ENCODE assay signal across 16 cellular contexts in the genomic region with DNA sequence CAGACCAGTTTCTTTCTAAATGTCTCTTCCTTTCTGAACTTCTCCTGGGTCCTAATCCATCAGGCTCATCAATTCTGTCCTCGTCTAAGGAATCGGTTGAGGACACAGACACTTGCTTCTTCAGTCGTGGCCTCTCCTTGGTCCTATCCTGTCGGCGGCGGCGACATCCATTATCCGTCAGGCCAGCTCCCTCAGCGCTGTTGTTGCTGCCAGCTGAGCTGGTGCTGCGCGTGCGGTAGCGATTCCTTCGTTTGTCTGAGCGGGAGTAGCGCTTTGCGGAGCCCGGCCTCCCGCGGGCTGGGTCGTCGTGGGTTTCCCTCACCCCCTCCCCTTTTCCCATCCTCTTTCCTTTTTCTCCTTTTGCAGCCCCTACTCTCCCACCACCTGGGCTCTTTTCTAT. TPM values are rescaled to one million over a fixed set of nuclear protein-coding genes. Genes with fewer than 3 reads are reported as not detected.
DNase-seq lines count a peak whose midpoint lies in the region; ATAC-seq, FAIRE-seq and TF ChIP-seq lines count a peak whose summit lies in the region.
"Had no signal": no experiment of that assay in that cellular context is flagged by ENCODE, and none has a peak within 500 bp of the region (broad histone marks: within the 10 kb centered on the region; RNA-seq: fewer than 3 reads in every experiment).

No MANE protein-coding gene starts in this region.

- POLR2A ChIA-PET in GM12878 (lab: Charles Lee) (no interaction called here), PC-9 (lab: Charles Lee; ENCODE audit: unreplicated experiment) (no interaction called here)

- TF ChIP-seq CTCF in GM12878 (IDR thresholded peaks at IDR 0.05 in 2 of 3, conservative IDR thresholded peaks at IDR 0.05 in 1 of 3; ENCODE audit: control insufficient read depth in 2 of 3, extremely low read depth in 1 of 3, insufficient read depth in 1 of 3, low read depth in 3 of 3, low read length in 3 of 3) (no peak), neural crest cell (conservative IDR thresholded peaks at IDR 0.05) (no peak), PC-9 (conservative IDR thresholded peaks at IDR 0.05) (no peak)

- no peaks in the 10 kb centered on the region for H3K9me3 Mint-ChIP-seq in activated naive CD8-positive, alpha-beta T cell (ENCODE audit: low read depth)
- no peaks in the 10 kb centered on the region for H3K9me3 Mint-ChIP-seq in activated naive CD8-positive, alpha-beta T cell treated with anti-CD3 and anti-CD28 coated beads for 36 hours
- H3K9me3 Mint-ChIP-seq in neural crest cell, result no peaks in the 10 kb centered on the region
- H3K9me3 Mint-ChIP-seq in stimulated activated naive B cell treated with anti-CD40 and anti-IgM and Interleukin-4, amounts not matched to agents 10 μg/mL and 1 μg/mL and 100 μg/mL, for 72 hours, result no peaks in the 10 kb centered on the region
- H3K9me3 Mint-ChIP-seq: CD8-positive, alpha-beta T cell had no signal

- H3K4me2 ChIP-seq in GM12878 (ENCODE audit: control insufficient read depth, insufficient read depth), result no peak overlapping the region
- H3K4me2 ChIP-seq in PC-9, result no peak overlapping the region

- no peak overlapping the region for H3K4me3 Mint-ChIP-seq in activated naive CD8-positive, alpha-beta T cell
- no peak overlapping the region for H3K4me3 Mint-ChIP-seq in activated naive CD8-positive, alpha-beta T cell treated with anti-CD3 and anti-CD28 coated beads for 36 hours
- H3K4me3 Mint-ChIP-seq in neural crest cell, result peak overlapping the region; percentile 21
- H3K4me3 Mint-ChIP-seq in stimulated activated naive B cell treated with anti-CD40 and anti-IgM and Interleukin-4, amounts not matched to agents 10 μg/mL and 1 μg/mL and 100 μg/mL, for 72 hours, result no peak overlapping the region
- H3K4me3 Mint-ChIP-seq: B cell; CD8-positive, alpha-beta T cell had no signal

- peaks cover 40% of the 10 kb centered on the region for H3K79me2 ChIP-seq in GM12878 (ENCODE audit: control insufficient read depth, insufficient read depth, low read length)
- H3K79me2 ChIP-seq in PC-9 (ENCODE audit: low read depth), result peaks cover 57% of the 10 kb centered on the region

- peaks cover 20% of the 10 kb centered on the region for H3F3A ChIP-seq in PC-9 (ENCODE audit: insufficient read depth, low read depth)

- SMC1A ChIA-PET in GM12878 (lab: Charles Lee; ENCODE audit: uncharacterized antibody, unreplicated experiment), result no interaction called here

- ATAC-seq in GM12878, result no peak
- ATAC-seq in stimulated activated naive B cell treated with anti-CD40 and anti-IgM and Interleukin-4, amounts not matched to agents 10 μg/mL and 1 μg/mL and 100 μg/mL, for 72 hours (replicated peaks), result no peak
- ATAC-seq: CD8-positive, alpha-beta T cell had no signal

- RAD21 ChIA-PET in GM12878 (lab: Charles Lee; ENCODE audit: unreplicated experiment), result interaction anchor here (0.6 kb wide), 1 partner anchor 13 kb away, joined by 4 read pairs; no protein-coding TSS in a partner anchor

- FAIRE-seq in GM12878 (lab: Jason Lieb, UNC), result no peak
- FAIRE-seq: GM19239 had no signal

- H4K20me1 ChIP-seq in GM12878 (ENCODE audit: control insufficient read depth, insufficient read depth) (no peaks in the 10 kb centered on the region), PC-9 (ENCODE audit: insufficient read depth) (no peaks in the 10 kb centered on the region; the same call in 1 of the 2 replicates)

- intact Hi-C loops in GM12878 (cut with micrococcal nuclease; ENCODE audit: unreplicated experiment) (no loop called here), PC-9 (cut with micrococcal nuclease; ENCODE audit: unreplicated experiment) (loop anchor here (5.0 kb wide), 1 partner anchor 103 kb away; a partner anchor contains a TSS), posterior vena cava (cut with DNase I) (no loop called here)

- CTCF ChIA-PET in GM12878 (lab: Yijun Ruan, JAX) (no interaction called here), PC-9 (lab: Charles Lee) (no interaction called here)

- H3K36me3 ChIP-seq in GM12878 (ENCODE audit: control insufficient read depth in 2 of 2, insufficient read depth in 2 of 2, low read length in 1 of 2) (peaks cover 5 to 16% of the 10 kb centered on the region in 2 experiments), PC-9 (ENCODE audit: low read depth) (0 out of 2 replicates have a peak, but pooled peaks cover 19% of the 10 kb centered on the region)

- 95% methylated on average over 22 of the region's 22 CpGs for WGBS in GM12878 (ENCODE audit: insufficient coverage, insufficient replicate concordance, low lambda C conversion rate, missing lambda C conversion rate)

- peaks cover 21% of the 10 kb centered on the region for H3K36me3 Mint-ChIP-seq in activated naive CD8-positive, alpha-beta T cell
- H3K36me3 Mint-ChIP-seq in activated naive CD8-positive, alpha-beta T cell treated with anti-CD3 and anti-CD28 coated beads for 36 hours, result peaks cover 35% of the 10 kb centered on the region
- peaks cover 26% of the 10 kb centered on the region for H3K36me3 Mint-ChIP-seq in neural crest cell (ENCODE audit: low read depth)
- H3K36me3 Mint-ChIP-seq in stimulated activated naive B cell treated with anti-CD40 and anti-IgM and Interleukin-4, amounts not matched to agents 10 μg/mL and 1 μg/mL and 100 μg/mL, for 72 hours, result peaks cover 34 to 36% of the 10 kb centered on the region in 2 donors

- TF ChIP-seq RAD21 in GM12878 (IDR thresholded peaks at IDR 0.05; ENCODE audit: insufficient read depth, low read depth, low read length), result no peak

- H3K4me1 ChIP-seq in GM12878 (ENCODE audit: control insufficient read depth, insufficient read depth, low read length) (peaks cover 14% of the 10 kb centered on the region), PC-9 (replicated peaks; ENCODE audit: insufficient read depth) (peaks cover 25% of the 10 kb centered on the region)

- H3K4me1 Mint-ChIP-seq in activated naive CD8-positive, alpha-beta T cell (ENCODE audit: low read depth), result peaks cover 56% of the 10 kb centered on the region
- H3K4me1 Mint-ChIP-seq in activated naive CD8-positive, alpha-beta T cell treated with anti-CD3 and anti-CD28 coated beads for 36 hours, result peaks cover 39% of the 10 kb centered on the region
- peaks cover 30% of the 10 kb centered on the region for H3K4me1 Mint-ChIP-seq in neural crest cell
- peaks cover 15 to 51% of the 10 kb centered on the region in 2 donors for H3K4me1 Mint-ChIP-seq in stimulated activated naive B cell treated with anti-CD40 and anti-IgM and Interleukin-4, amounts not matched to agents 10 μg/mL and 1 μg/mL and 100 μg/mL, for 72 hours

- H3K27ac ChIP-seq in GM12878 (ENCODE audit: control insufficient read depth, insufficient read depth), result no peak overlapping the region
- no peak overlapping the region for H3K27ac ChIP-seq in PC-9
- H3K27ac ChIP-seq: BLaER1 treated with 17β-estradiol and CSF1 and Interleukin-3, amounts not matched to agents 10 nM and 100 nM; GM23248 had no signal

- H3K27me3 Mint-ChIP-seq in activated naive CD8-positive, alpha-beta T cell, result no peaks in the 10 kb centered on the region
- H3K27me3 Mint-ChIP-seq in activated naive CD8-positive, alpha-beta T cell treated with anti-CD3 and anti-CD28 coated beads for 36 hours, result no peaks in the 10 kb centered on the region
- H3K27me3 Mint-ChIP-seq in neural crest cell (ENCODE audit: low read depth), result no peaks in the 10 kb centered on the region
- no peaks in the 10 kb centered on the region for H3K27me3 Mint-ChIP-seq in stimulated activated naive B cell treated with anti-CD40 and anti-IgM and Interleukin-4, amounts not matched to agents 10 μg/mL and 1 μg/mL and 100 μg/mL, for 72 hours
- H3K27me3 Mint-ChIP-seq: B cell had no signal

- H3K9me3 ChIP-seq in GM12878 (replicated peaks; ENCODE audit: control insufficient read depth, insufficient read depth, low read length), result no peaks in the 10 kb centered on the region; the same call in 2 of the 3 replicates
- no peaks in the 10 kb centered on the region for H3K9me3 ChIP-seq in PC-9 (ENCODE audit: insufficient read depth, low read depth)
- H3K9me3 ChIP-seq: BLaER1 treated with 17β-estradiol and CSF1 and Interleukin-3, amounts not matched to agents 10 nM and 100 nM; HAP-1 had no signal

- H3K27me3 ChIP-seq in GM12878 (replicated peaks in 1 of 2; ENCODE audit: control insufficient read depth in 2 of 2, insufficient read depth in 2 of 2, low read length in 1 of 2) (no peaks in the 10 kb centered on the region), PC-9 (ENCODE audit: insufficient read depth, low read depth) (no peaks in the 10 kb centered on the region)
- H3K27me3 ChIP-seq: BLaER1 treated with 17β-estradiol and CSF1 and Interleukin-3, amounts not matched to agents 10 nM and 100 nM had no signal

- no peak for DNase-seq in activated naive CD8-positive, alpha-beta T cell treated with anti-CD3 and anti-CD28 coated beads for 36 hours
- DNase-seq in GM12878 (ENCODE audit: low read depth, low spot score), result no peak
- DNase-seq in neural crest cell (ENCODE audit: low read depth, low spot score), result no peak
- no peak for DNase-seq in stimulated activated naive B cell treated with anti-CD40 and anti-IgM and Interleukin-4, amounts not matched to agents 10 μg/mL and 1 μg/mL and 100 μg/mL, for 72 hours
- no peak for DNase-seq in PC-9
- DNase-seq in posterior vena cava (ENCODE audit: low spot score), result no peak
- DNase-seq: Calu3; CD8-positive, alpha-beta T cell; DMS79 treated with DMSO at 0.1 percent for 48 hours; GF-D8 had no signal

- peak overlapping the region; percentile 28 for H3K27ac Mint-ChIP-seq in activated naive CD8-positive, alpha-beta T cell
- H3K27ac Mint-ChIP-seq in activated naive CD8-positive, alpha-beta T cell treated with anti-CD3 and anti-CD28 coated beads for 36 hours, result no peak overlapping the region
- H3K27ac Mint-ChIP-seq in neural crest cell (ENCODE audit: unreplicated experiment), result no peak overlapping the region
- H3K27ac Mint-ChIP-seq in stimulated activated naive B cell treated with anti-CD40 and anti-IgM and Interleukin-4, amounts not matched to agents 10 μg/mL and 1 μg/mL and 100 μg/mL, for 72 hours, result peak overlapping the region; percentile 65
- H3K27ac Mint-ChIP-seq: B cell; CD8-positive, alpha-beta T cell had no signal

- in situ Hi-C loops in GM12878 (cut with MboI), result no loop called here

- TF ChIP-seq POLR2A in GM12878 (IDR thresholded peaks at IDR 0.05; ENCODE audit: low read depth, low read length), result no peak

- BruUV-seq in GM12878 (replicated peaks; lab: Mats Ljungman, UMichigan) (TSS peak; percentile 52), PC-9 (replicated peaks; lab: Mats Ljungman, UMichigan) (no TSS peak)

- no peaks in the 10 kb centered on the region for H3K9me2 ChIP-seq in PC-9 (ENCODE audit: insufficient read depth)

- H3K9ac ChIP-seq in GM12878 (ENCODE audit: control insufficient read depth, insufficient read depth, low read length), result no peak overlapping the region
- H3K9ac ChIP-seq: GM23248 had no signal

- no peak overlapping the region for H2AFZ ChIP-seq in GM12878 (ENCODE audit: control insufficient read depth, low read depth, low read length)
- H2AFZ ChIP-seq in PC-9, result no peak overlapping the region
- H2AFZ ChIP-seq: GM23248 had no signal

- no peak for TF ChIP-seq EP300 in GM12878 (IDR thresholded peaks at IDR 0.05; ENCODE audit: borderline replicate concordance in 1 of 2, control insufficient read depth in 1 of 2, low read depth in 2 of 2, low read length in 2 of 2)

- H3K4me3 ChIP-seq in GM12878 (no peak overlapping the region), PC-9 (no peak overlapping the region)
- H3K4me3 ChIP-seq: BLaER1 treated with 17β-estradiol and CSF1 and Interleukin-3, amounts not matched to agents 10 nM and 100 nM; GM23248; HAP-1 had no signal

RNA-seq across cellular contexts. Expression of a gene that starts 3.8 kb away (rescaled TPM):
- 10 to 100 TPM; 48.7 to 51.8 TPM for total RNA-seq in activated naive CD8-positive, alpha-beta T cell treated with anti-CD3 and anti-CD28 coated beads for 36 hours
- 87.7 and 93.3 TPM in 2 replicates for total RNA-seq in GM12878 (2013; cell fraction: nucleolus; rRNA removed)
- 16.4 and 16.7 TPM in 2 replicates for total RNA-seq in GM12878 (2014; rRNA removed)
- total RNA-seq in GM12878 (2014; rRNA removed; fragmentation: Illumina TruSeq; extraction: Trizol), result 9.3 and 11.7 TPM in 2 replicates
- total RNA-seq in GM12878 (2021), result 28.7 and 30.3 TPM in 2 replicates
- 19.8 TPM for polyA plus RNA-seq in GM12878 (2011; ENCODE audit: low read depth)
- polyA plus RNA-seq in GM12878 (2011; rRNA removed), result 20.1 and 27.2 TPM in 2 replicates
- polyA plus RNA-seq in GM12878 (2011; cell fraction: cytosol; rRNA removed), result 43.8 and 72.2 TPM in 2 replicates
- polyA plus RNA-seq in GM12878 (2011; cell fraction: nucleus; rRNA removed), result 67.9 and 71.8 TPM in 2 replicates
- polyA plus RNA-seq in GM12878 (2012), result 17.5 and 19.5 TPM in 2 replicates
- polyA plus RNA-seq in GM12878 (2014; fragmentation: Illumina TruSeq; extraction: Trizol), result 16.2 and 21.4 TPM in 2 replicates
- polyA plus RNA-seq in GM12878 (2014; fragmentation: Nextera tagmentation; extraction: Ambion mirVana), result under 1 TPM; 0.58 to 0.64 TPM
- polyA plus RNA-seq in GM12878 (2014; rRNA removed), result 11.2 and 12.9 TPM in 2 replicates
- polyA plus RNA-seq in GM12878 (2016; fragmentation: Nextera tagmentation; extraction: Ambion mirVana), result 10 to 100 TPM; 15.4 to 16.0 TPM
- 42.9 and 101 TPM in 2 replicates for polyA minus RNA-seq in GM12878 (2011; rRNA and poly(A)+ RNA removed)
- polyA minus RNA-seq in GM12878 (2011; cell fraction: cytosol; rRNA and poly(A)+ RNA removed), result 19.6 and 23.3 TPM in 2 replicates
- 45.8 and 69.4 TPM in 2 replicates for polyA minus RNA-seq in GM12878 (2011; cell fraction: nucleus; rRNA and poly(A)+ RNA removed)
- 52.6 and 57.2 TPM in 2 replicates for total RNA-seq in neural crest cell
- total RNA-seq in PC-9 (2021), result 43.1 and 49.4 TPM in 2 replicates
- total RNA-seq in posterior vena cava, result 10 to 100 TPM; 36.2 to 43.8 TPM

RNA-seq across cellular contexts. Expression of a gene that starts 4.0 kb away (rescaled TPM):
- 10 to 100 TPM; 10.9 to 13.1 TPM for total RNA-seq in activated naive CD8-positive, alpha-beta T cell treated with anti-CD3 and anti-CD28 coated beads for 36 hours
- 2.7 and 7.6 TPM in 2 replicates for total RNA-seq in GM12878 (2013; cell fraction: nucleolus; rRNA removed)
- total RNA-seq in GM12878 (2014; rRNA removed) (16.1 and 23.7 TPM in 2 replicates), GM12878 (2014; rRNA removed; fragmentation: Illumina TruSeq; extraction: Trizol) (12.4 and 13.5 TPM in 2 replicates), GM12878 (2021) (19.3 and 20.7 TPM in 2 replicates), neural crest cell (25.6 and 35.7 TPM in 2 replicates), PC-9 (2021) (41.8 and 52.3 TPM in 2 replicates), posterior vena cava (10 to 100 TPM in 1 of 2 donors, 1 to 10 TPM in 1; 7.4 to 10.9 TPM)
- polyA plus RNA-seq in GM12878 (2011; ENCODE audit: low read depth), result 14.1 TPM
- polyA plus RNA-seq in GM12878 (2011; rRNA removed) (11.7 TPM in 2 replicates), GM12878 (2014; fragmentation: Illumina TruSeq; extraction: Trizol) (14.9 and 18.5 TPM in 2 replicates), GM12878 (2014; fragmentation: Nextera tagmentation; extraction: Ambion mirVana) (10 to 100 TPM; 21.1 to 33.9 TPM), GM12878 (2014; rRNA removed) (15.2 and 17.5 TPM in 2 replicates), GM12878 (2016; fragmentation: Nextera tagmentation; extraction: Ambion mirVana) (10 to 100 TPM; 25.8 to 30.5 TPM)
- polyA plus RNA-seq in GM12878 (2011; cell fraction: cytosol; rRNA removed), result 4.6 and 8.8 TPM in 2 replicates
- 3.0 and 3.1 TPM in 2 replicates for polyA plus RNA-seq in GM12878 (2011; cell fraction: nucleus; rRNA removed)
- polyA plus RNA-seq in GM12878 (2012), result 8.0 and 13.7 TPM in 2 replicates
- 5.8 and 11.1 TPM in 2 replicates for polyA minus RNA-seq in GM12878 (2011; rRNA and poly(A)+ RNA removed)
- 2.8 and 7.9 TPM in 2 replicates for polyA minus RNA-seq in GM12878 (2011; cell fraction: cytosol; rRNA and poly(A)+ RNA removed)
- polyA minus RNA-seq in GM12878 (2011; cell fraction: nucleus; rRNA and poly(A)+ RNA removed), result 0.67 and 2.8 TPM in 2 replicates

RNA-seq across cellular contexts. Expression of a gene that starts 36.5 kb away (rescaled TPM):
- total RNA-seq in activated naive CD8-positive, alpha-beta T cell treated with anti-CD3 and anti-CD28 coated beads for 36 hours, result 100 to 1,000 TPM; 115 to 120 TPM
- 85.7 and 95.6 TPM in 2 replicates for total RNA-seq in GM12878 (2013; cell fraction: nucleolus; rRNA removed)
- total RNA-seq in GM12878 (2014; rRNA removed), result 54.1 and 56.1 TPM in 2 replicates
- 40.3 and 43.8 TPM in 2 replicates for total RNA-seq in GM12878 (2014; rRNA removed; fragmentation: Illumina TruSeq; extraction: Trizol)
- total RNA-seq in GM12878 (2021), result 45.5 and 50.0 TPM in 2 replicates
- 28.5 TPM for polyA plus RNA-seq in GM12878 (2011; ENCODE audit: low read depth)
- polyA plus RNA-seq in GM12878 (2011; rRNA removed), result 9.6 and 17.0 TPM in 2 replicates
- 18.1 and 18.7 TPM in 2 replicates for polyA plus RNA-seq in GM12878 (2011; cell fraction: cytosol; rRNA removed)
- polyA plus RNA-seq in GM12878 (2011; cell fraction: nucleus; rRNA removed), result 28.0 and 37.2 TPM in 2 replicates
- 31.6 and 36.2 TPM in 2 replicates for polyA plus RNA-seq in GM12878 (2012)
- 51.0 and 56.5 TPM in 2 replicates for polyA plus RNA-seq in GM12878 (2014; fragmentation: Illumina TruSeq; extraction: Trizol)
- polyA plus RNA-seq in GM12878 (2014; fragmentation: Nextera tagmentation; extraction: Ambion mirVana), result 10 to 100 TPM; 14.7 to 21.9 TPM
- polyA plus RNA-seq in GM12878 (2014; rRNA removed), result 35.5 and 41.6 TPM in 2 replicates
- 100 to 1,000 TPM in 1 of 2 experiments, 10 to 100 TPM in 1; 98.5 to 100 TPM for polyA plus RNA-seq in GM12878 (2016; fragmentation: Nextera tagmentation; extraction: Ambion mirVana)
- polyA minus RNA-seq in GM12878 (2011; rRNA and poly(A)+ RNA removed), result 18.0 and 22.7 TPM in 2 replicates
- 11.0 and 26.6 TPM in 2 replicates for polyA minus RNA-seq in GM12878 (2011; cell fraction: cytosol; rRNA and poly(A)+ RNA removed)
- polyA minus RNA-seq in GM12878 (2011; cell fraction: nucleus; rRNA and poly(A)+ RNA removed), result 32.3 and 51.6 TPM in 2 replicates
- 50.2 and 50.5 TPM in 2 replicates for total RNA-seq in neural crest cell
- total RNA-seq in PC-9 (2021), result 42.3 and 42.5 TPM in 2 replicates
- total RNA-seq in posterior vena cava, result 10 to 100 TPM; 20.8 to 24.0 TPM

RNA-seq across cellular contexts. Expression of a gene that starts 37.5 kb away (rescaled TPM):
- total RNA-seq in activated naive CD8-positive, alpha-beta T cell treated with anti-CD3 and anti-CD28 coated beads for 36 hours, result 10 to 100 TPM; 35.7 to 36.8 TPM
- 150 and 163 TPM in 2 replicates for total RNA-seq in GM12878 (2013; cell fraction: nucleolus; rRNA removed)
- 19.8 and 25.3 TPM in 2 replicates for total RNA-seq in GM12878 (2014; rRNA removed)
- 13.5 and 14.9 TPM in 2 replicates for total RNA-seq in GM12878 (2014; rRNA removed; fragmentation: Illumina TruSeq; extraction: Trizol)
- total RNA-seq in GM12878 (2021), result 32.0 and 37.3 TPM in 2 replicates
- polyA plus RNA-seq in GM12878 (2011; ENCODE audit: low read depth), result 30.9 TPM
- polyA plus RNA-seq in GM12878 (2011; rRNA removed), result 18.1 and 27.9 TPM in 2 replicates
- 42.1 and 52.0 TPM in 2 replicates for polyA plus RNA-seq in GM12878 (2011; cell fraction: cytosol; rRNA removed)
- polyA plus RNA-seq in GM12878 (2011; cell fraction: nucleus; rRNA removed), result 296 and 299 TPM in 2 replicates
- polyA plus RNA-seq in GM12878 (2012), result 47.6 and 54.4 TPM in 2 replicates
- 8.8 and 20.8 TPM in 2 replicates for polyA plus RNA-seq in GM12878 (2014; fragmentation: Illumina TruSeq; extraction: Trizol)
- 1 to 10 TPM in 1 of 2 experiments, under 1 TPM in 1; 0.50 to 1.6 TPM for polyA plus RNA-seq in GM12878 (2014; fragmentation: Nextera tagmentation; extraction: Ambion mirVana)
- 50.9 and 59.0 TPM in 2 replicates for polyA plus RNA-seq in GM12878 (2014; rRNA removed)
- 10 to 100 TPM in 1 of 2 experiments, 1 to 10 TPM in 1; 7.2 to 16.1 TPM for polyA plus RNA-seq in GM12878 (2016; fragmentation: Nextera tagmentation; extraction: Ambion mirVana)
- 16.1 and 26.5 TPM in 2 replicates for polyA minus RNA-seq in GM12878 (2011; rRNA and poly(A)+ RNA removed)
- 7.8 and 10.8 TPM in 2 replicates for polyA minus RNA-seq in GM12878 (2011; cell fraction: cytosol; rRNA and poly(A)+ RNA removed)
- 28.8 and 32.2 TPM in 2 replicates for polyA minus RNA-seq in GM12878 (2011; cell fraction: nucleus; rRNA and poly(A)+ RNA removed)
- 92.1 and 102 TPM in 2 replicates for total RNA-seq in neural crest cell
- 62.0 and 65.7 TPM in 2 replicates for total RNA-seq in PC-9 (2021)
- total RNA-seq in posterior vena cava, result 10 to 100 TPM; 38.7 to 42.9 TPM

Comparison
In these comparisons a context has a peak if more than half of its experiments do, and no peak if none do; other contexts are left out.
1. H3K27ac Mint-ChIP-seq: peak in activated naive CD8-positive, alpha-beta T cell (single experiment) and stimulated activated naive B cell treated with anti-CD40 and anti-IgM and Interleukin-4, amounts not matched to agents 10 μg/mL and 1 μg/mL and 100 μg/mL, for 72 hours (single experiment); none in activated naive CD8-positive, alpha-beta T cell treated with anti-CD3 and anti-CD28 coated beads for 36 hours (single experiment) and neural crest cell (single experiment).